In the genomic region with DNA sequence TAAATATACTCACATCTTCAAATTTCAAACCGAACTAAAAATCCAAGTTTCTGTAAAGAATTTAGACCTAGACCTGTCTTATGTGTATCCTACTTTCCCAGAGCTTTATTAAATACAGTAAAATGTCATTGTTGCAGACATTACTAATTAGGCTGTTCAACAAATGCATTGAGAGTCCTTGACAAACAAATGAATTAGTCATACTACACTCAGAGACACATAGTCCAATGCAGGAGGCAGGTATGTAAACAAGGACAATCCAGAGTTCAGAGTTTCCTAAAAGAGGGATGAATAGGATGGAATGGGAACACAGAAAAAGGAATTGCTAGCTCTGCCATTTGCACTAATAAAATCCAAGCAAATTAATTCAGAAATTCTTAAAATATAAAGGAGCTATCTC, we compare ENCODE assay signal across 10 cellular contexts. TPM values are rescaled to one million over a fixed set of nuclear protein-coding genes. Genes with fewer than 3 reads are reported as not detected.
DNase-seq lines count a peak whose midpoint lies in the region; ATAC-seq, FAIRE-seq and TF ChIP-seq lines count a peak whose summit lies in the region.
"Had no signal": no experiment of that assay in that cellular context is flagged by ENCODE, and none has a peak within 500 bp of the region (broad histone marks: within the 10 kb centered on the region; RNA-seq: fewer than 3 reads in every experiment).

No MANE protein-coding gene starts in this region.

- no peak overlapping the region for H3K9ac ChIP-seq in HCT116 (ENCODE audit: low read length)

- no peak for TF ChIP-seq EP300 in A549 (IDR thresholded peaks at IDR 0.05)

- no peak for ATAC-seq in A549
- ATAC-seq in HCT116: no peak
- no peak for ATAC-seq in lower lobe of right lung
- no peak for ATAC-seq in GM19397 (IDR thresholded peaks at IDR 0.05; ENCODE audit: unreplicated experiment)
- ATAC-seq in GM19328 (IDR thresholded peaks at IDR 0.05; ENCODE audit: unreplicated experiment): no peak

- DNase-seq in A549 (ENCODE audit: low read depth in 1 of 2, low spot score in 1 of 2) (peak in 1 of 2 experiments; percentile 72), HCT116 (ENCODE audit: low read depth, low spot score) (no peak), SHP77 (lab: John Stamatoyannopoulos, UW) (peak; percentile 31 to 52), lower lobe of right lung (no peak), NOMO-1 treated with DMSO at 0.1 percent for 48 hours (lab: John Stamatoyannopoulos, UW; ENCODE audit: unreplicated experiment) (no peak), hypothalamus (lab: John Stamatoyannopoulos, UW) (no peak)
- DNase-seq: activated CD4-positive, alpha-beta T cell treated with anti-CD3 and anti-CD28 coated beads, Interleukin-2, amount 10 ng/mL, durations not matched to agents 24 days and 14 days; activated naive CD8-positive, alpha-beta T cell treated with anti-CD3 and anti-CD28 coated beads for 36 hours had no signal

- H3K79me2 ChIP-seq in HCT116 (ENCODE audit: insufficient read depth, low read length): peaks cover 27% of the 10 kb centered on the region

- peak overlapping the region; percentile 80 for H3K4me3 ChIP-seq in A549
- H3K4me3 ChIP-seq in HCT116 (replicated peaks in 1 of 2; ENCODE audit: low read depth in 1 of 2, low read length in 2 of 2): peak overlapping the region in 1 of 2 experiments; percentile 78; a peak in 1 of 4 replicates
- no peak overlapping the region for H3K4me3 ChIP-seq in lower lobe of right lung

- H3K9me3 ChIP-seq in A549: no peaks in the 10 kb centered on the region
- H3K9me3 ChIP-seq in HCT116 (ENCODE audit: control insufficient read depth in 1 of 2, insufficient read depth in 1 of 2, low read depth in 1 of 2, low read length in 2 of 2): no peaks in the 10 kb centered on the region
- H3K9me3 ChIP-seq in lower lobe of right lung: no peaks in the 10 kb centered on the region

- H3K27me3 ChIP-seq in HCT116 (ENCODE audit: insufficient read depth, low read length) (no peaks in the 10 kb centered on the region), lower lobe of right lung (ENCODE audit: low read depth) (no peaks in the 10 kb centered on the region)

- CTCF ChIA-PET in A549 (lab: Yijun Ruan, JAX): interaction anchor here (1.0 to 1.3 kb wide), 2 partner anchors 65 to 167 kb away, joined by 3 to 5 read pairs; no protein-coding TSS in a partner anchor
- CTCF ChIA-PET in HCT116 (lab: Charles Lee): no interaction called here

- TF ChIP-seq RAD21 in A549 (conservative IDR thresholded peaks at IDR 0.05 in 1 of 2, IDR thresholded peaks at IDR 0.05 in 1 of 2): no peak
- TF ChIP-seq RAD21 in HCT116 (IDR thresholded peaks at IDR 0.05; ENCODE audit: low read depth): no peak

- TF ChIP-seq CTCF in A549 (IDR thresholded peaks at IDR 0.05) (no peak), HCT116 (IDR thresholded peaks at IDR 0.05 in 2 of 3, conservative IDR thresholded peaks at IDR 0.05 in 1 of 3; ENCODE audit: borderline replicate concordance in 1 of 3, insufficient read depth in 1 of 3, low read depth in 2 of 3, low read length in 2 of 3) (no peak), lower lobe of right lung (IDR thresholded peaks at IDR 0.05) (no peak)

- H4K20me1 ChIP-seq in HCT116 (ENCODE audit: insufficient read depth): 0 out of 2 replicates have a peak, but pooled peaks cover 10% of the 10 kb centered on the region

- TF ChIP-seq POLR2A in A549 (IDR thresholded peaks at IDR 0.05; ENCODE audit: low read length): no peak
- TF ChIP-seq POLR2A in HCT116 (IDR thresholded peaks at IDR 0.05; ENCODE audit: borderline replicate concordance, extremely low read depth, insufficient read depth, insufficient read length): no peak

- RAD21 ChIA-PET in HCT116 (lab: Charles Lee; ENCODE audit: low non-redundant PET in 1 of 2, low total read pairs in 2 of 2, uncharacterized antibody in 2 of 2, unreplicated experiment in 2 of 2): no interaction called here

- no peak overlapping the region for H2AFZ ChIP-seq in HCT116 (ENCODE audit: low read depth, low read length, poor library complexity, severe bottlenecking)

- POLR2A ChIA-PET in A549 (lab: Yijun Ruan, JAX): no interaction called here
- POLR2A ChIA-PET in HCT116 (lab: Charles Lee): no interaction called here

- peak overlapping the region; percentile 87 to 99 for H3K27ac ChIP-seq in A549
- peak overlapping the region; percentile 90; the same call in 1 of the 2 replicates for H3K27ac ChIP-seq in HCT116 (ENCODE audit: low read depth, low read length)
- peak overlapping the region; percentile 96 for H3K27ac ChIP-seq in lower lobe of right lung

- intact Hi-C loops in HCT116 (cut with micrococcal nuclease): loop anchor here (2.0 kb wide), 1 partner anchor 65 kb away; no protein-coding TSS in a partner anchor
- intact Hi-C loops in lower lobe of right lung (cut with DNase I): no loop called here

- WGBS in A549 (ENCODE audit: missing lambda C conversion rate): 5% methylated on average over 1 of the region's 1 CpG

- H3K9me2 ChIP-seq in HCT116 (ENCODE audit: insufficient read depth): no peaks in the 10 kb centered on the region

- peak; percentile 72 for FAIRE-seq in A549 (lab: Jason Lieb, UNC)

- H3K4me1 ChIP-seq in A549: peaks cover 24% of the 10 kb centered on the region
- peaks cover 16 to 35% of the 10 kb centered on the region in 2 experiments; a peak in 3 of 4 replicates for H3K4me1 ChIP-seq in HCT116 (ENCODE audit: control insufficient read depth in 1 of 2, insufficient read depth in 2 of 2, low read length in 2 of 2)
- H3K4me1 ChIP-seq in lower lobe of right lung: peaks cover 25% of the 10 kb centered on the region

- peak overlapping the region; percentile 87 for H3K4me2 ChIP-seq in A549
- H3K4me2 ChIP-seq in HCT116 (ENCODE audit: low read length): peak overlapping the region; percentile 75

- no TSS peak for BruUV-seq in HCT116 (replicated peaks; lab: Mats Ljungman, UMichigan)

- H3K36me3 ChIP-seq in HCT116 (ENCODE audit: control insufficient read depth in 1 of 2, insufficient read depth in 2 of 2, low read length in 2 of 2) (0 out of 4 replicates have a peak, but pooled peaks cover 0 to 6% of the 10 kb centered on the region in 2 experiments), lower lobe of right lung (no peaks in the 10 kb centered on the region)

TF ChIP-seq in A549, 52 proteins besides CTCF, POLR2A, EP300 and RAD21:
- no peak for TF ChIP-seq EHMT2 (IDR thresholded peaks at IDR 0.05; ENCODE audit: low read depth)
- peak; percentile 58 for TF ChIP-seq JUNB (IDR thresholded peaks at IDR 0.05)
- TF ChIP-seq GATA3 (IDR thresholded peaks at IDR 0.05; ENCODE audit: borderline replicate concordance): 0 out of 2 replicates have a peak, but pooled peaks have one; percentile 34
- no peak for TF ChIP-seq FOSL2 (IDR thresholded peaks at IDR 0.05)
- peak; percentile 88 for TF ChIP-seq FOSL2 (CRISPR knock-in tag; IDR thresholded peaks at IDR 0.05)
- TF ChIP-seq, protein P1, sequence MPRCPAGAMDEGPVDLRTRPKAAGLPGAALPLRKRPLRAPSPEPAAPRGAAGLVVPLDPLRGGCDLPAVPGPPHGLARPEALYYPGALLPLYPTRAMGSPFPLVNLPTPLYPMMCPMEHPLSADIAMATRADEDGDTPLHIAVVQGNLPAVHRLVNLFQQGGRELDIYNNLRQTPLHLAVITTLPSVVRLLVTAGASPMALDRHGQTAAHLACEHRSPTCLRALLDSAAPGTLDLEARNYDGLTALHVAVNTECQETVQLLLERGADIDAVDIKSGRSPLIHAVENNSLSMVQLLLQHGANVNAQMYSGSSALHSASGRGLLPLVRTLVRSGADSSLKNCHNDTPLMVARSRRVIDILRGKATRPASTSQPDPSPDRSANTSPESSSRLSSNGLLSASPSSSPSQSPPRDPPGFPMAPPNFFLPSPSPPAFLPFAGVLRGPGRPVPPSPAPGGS (IDR thresholded peaks at IDR 0.05): 0 out of 3 replicates have a peak, but pooled peaks have one; percentile 31

TF ChIP-seq in HCT116, 20 proteins besides CTCF, POLR2A, EP300 and RAD21:
- TF ChIP-seq, protein P2, sequence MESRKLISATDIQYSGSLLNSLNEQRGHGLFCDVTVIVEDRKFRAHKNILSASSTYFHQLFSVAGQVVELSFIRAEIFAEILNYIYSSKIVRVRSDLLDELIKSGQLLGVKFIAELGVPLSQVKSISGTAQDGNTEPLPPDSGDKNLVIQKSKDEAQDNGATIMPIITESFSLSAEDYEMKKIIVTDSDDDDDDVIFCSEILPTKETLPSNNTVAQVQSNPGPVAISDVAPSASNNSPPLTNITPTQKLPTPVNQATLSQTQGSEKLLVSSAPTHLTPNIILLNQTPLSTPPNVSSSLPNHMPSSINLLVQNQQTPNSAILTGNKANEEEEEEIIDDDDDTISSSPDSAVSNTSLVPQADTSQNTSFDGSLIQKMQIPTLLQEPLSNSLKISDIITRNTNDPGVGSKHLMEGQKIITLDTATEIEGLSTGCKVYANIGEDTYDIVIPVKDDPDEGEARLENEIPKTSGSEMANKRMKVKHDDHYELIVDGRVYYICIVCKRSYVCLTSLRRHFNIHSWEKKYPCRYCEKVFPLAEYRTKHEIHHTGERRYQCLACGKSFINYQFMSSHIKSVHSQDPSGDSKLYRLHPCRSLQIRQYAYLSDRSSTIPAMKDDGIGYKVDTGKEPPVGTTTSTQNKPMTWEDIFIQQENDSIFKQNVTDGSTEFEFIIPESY (IDR thresholded peaks at IDR 0.05; ENCODE audit: extremely low read depth, insufficient replicate concordance, low read length): no peak
- peak; percentile 39; the same call in 1 of the 2 replicates for TF ChIP-seq FOSL1 (IDR thresholded peaks at IDR 0.05; ENCODE audit: low read depth)
- TF ChIP-seq, protein P3, sequence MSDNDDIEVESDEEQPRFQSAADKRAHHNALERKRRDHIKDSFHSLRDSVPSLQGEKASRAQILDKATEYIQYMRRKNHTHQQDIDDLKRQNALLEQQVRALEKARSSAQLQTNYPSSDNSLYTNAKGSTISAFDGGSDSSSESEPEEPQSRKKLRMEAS (IDR thresholded peaks at IDR 0.05): no peak

RNA-seq across cellular contexts. Expression of a gene that starts 1.6 kb away (rescaled TPM):
- 114 and 156 TPM in 2 replicates for polyA plus RNA-seq in A549 (2011; rRNA removed)
- polyA plus RNA-seq in A549 (2012; cell fraction: cytosol; rRNA removed): 21.0 and 24.8 TPM in 2 replicates
- polyA plus RNA-seq in A549 (2012; cell fraction: nucleus; rRNA removed): 13.2 and 15.3 TPM in 2 replicates
- 55.2 to 58.7 TPM (median 57.7 TPM) in 3 replicates for polyA plus RNA-seq in A549 (2017; fragmentation: RNase III; extraction: RNeasy Plus Mini Kit Qiagen cat#74134 plus additional on column Dnase treatment)
- 48.9 and 52.9 TPM in 2 replicates for polyA minus RNA-seq in A549 (2011; rRNA and poly(A)+ RNA removed)
- total RNA-seq in HCT116 (2021; ENCODE audit: unreplicated experiment): 27.1 TPM
- polyA plus RNA-seq in HCT116 (2012): 21.8 and 28.5 TPM in 2 replicates
- total RNA-seq in lower lobe of right lung: 29.7 TPM

Comparison
In these comparisons a context has a peak if more than half of its experiments do, and no peak if none do; other contexts are left out.
1. DNase-seq: peak in SHP77 (2 of 2); none in HCT116 (single experiment), lower lobe of right lung (single experiment), NOMO-1 treated with DMSO at 0.1 percent for 48 hours (single experiment) and hypothalamus (0 of 51).
2. Peak in every context shown above with its lines, with median percentiles within 50 percentile points of each other: H3K27ac ChIP-seq.